ENCODE assay signal across 8 cellular contexts in genomic region chr11:46889689-46890475, GRCh38. TPM values are rescaled to one million over a fixed set of nuclear protein-coding genes. Genes with fewer than 3 reads are reported as not detected.
DNase-seq lines count a peak whose midpoint lies in the region; ATAC-seq and TF ChIP-seq lines count a peak whose summit lies in the region.

No MANE protein-coding gene starts in this region.

- no peak for TF ChIP-seq EP300 in stomach (IDR thresholded peaks at IDR 0.05)

- H3K36me3 Mint-ChIP-seq in neural progenitor cell: peaks cover 37% of the 10 kb centered on the region

- H3K4me2 ChIP-seq in PC-3 (ENCODE audit: low read length) (no peak overlapping the region), neural progenitor cell (no peak overlapping the region)

- CTCF ChIA-PET in PC-3 (lab: Charles Lee): interaction anchor here (0.6 kb wide), 1 partner anchor 263 kb away, joined by 3 read pairs; no protein-coding TSS in a partner anchor

- H3K4me3 ChIP-seq in PC-3 (ENCODE audit: low read length) (no peak overlapping the region), fibroblast of mammary gland (ENCODE audit: control insufficient read depth, low read depth, low read length) (no peak overlapping the region), neural progenitor cell (no peak overlapping the region), stomach (no peak overlapping the region)

- H2AFZ ChIP-seq in PC-3 (ENCODE audit: low read length) (no peak overlapping the region), neural progenitor cell (replicated peaks) (no peak overlapping the region)

- no peaks in the 10 kb centered on the region for H3K27me3 ChIP-seq in PC-3 (ENCODE audit: low read length)
- no peaks in the 10 kb centered on the region for H3K27me3 ChIP-seq in neural progenitor cell
- H3K27me3 ChIP-seq in stomach: no peaks in the 10 kb centered on the region

- no peaks in the 10 kb centered on the region for H3K9me2 ChIP-seq in PC-3 (replicated peaks; ENCODE audit: low read length)

- H3F3A ChIP-seq in PC-3 (ENCODE audit: low read length, unreplicated experiment) (no peaks in the 10 kb centered on the region), neural progenitor cell (ENCODE audit: low read depth) (no peaks in the 10 kb centered on the region)

- no peak overlapping the region for H3K27ac ChIP-seq in PC-3 (ENCODE audit: low read length)
- H3K27ac ChIP-seq in neural progenitor cell: no peak overlapping the region
- no peak overlapping the region for H3K27ac ChIP-seq in stomach

- H3K4me1 Mint-ChIP-seq in neural progenitor cell: peaks cover 4% of the 10 kb centered on the region

- no peak overlapping the region for H3K27ac Mint-ChIP-seq in neural progenitor cell

- H3K36me3 ChIP-seq in PC-3 (ENCODE audit: low read depth, low read length): no peaks in the 10 kb centered on the region
- no peaks in the 10 kb centered on the region for H3K36me3 ChIP-seq in neural progenitor cell
- H3K36me3 ChIP-seq in stomach: peaks cover 0 to 72% (median 47%) of the 10 kb centered on the region in 4 donors

- H3K4me3 Mint-ChIP-seq in neural progenitor cell: no peak overlapping the region

- ATAC-seq in PC-3: peak; percentile 83
- no peak for ATAC-seq in HG03196 (IDR thresholded peaks at IDR 0.05; ENCODE audit: unreplicated experiment)

- H3K9ac ChIP-seq in PC-3 (ENCODE audit: low read length): no peak overlapping the region
- no peak overlapping the region for H3K9ac ChIP-seq in neural progenitor cell

- H3K4me1 ChIP-seq in PC-3 (ENCODE audit: insufficient read depth, low read length) (no peaks in the 10 kb centered on the region), neural progenitor cell (no peaks in the 10 kb centered on the region), stomach (peaks cover 0 to 3% (median 1%) of the 10 kb centered on the region in 4 donors)

- H4K20me1 ChIP-seq in PC-3 (ENCODE audit: low read length) (no peaks in the 10 kb centered on the region), neural progenitor cell (ENCODE audit: low read depth) (no peaks in the 10 kb centered on the region)

- intact Hi-C loops in PC-3 (cut with micrococcal nuclease) (loop anchor here (1.0 kb wide), 3 partner anchors 263 to 465 kb away; no protein-coding TSS in a partner anchor), stomach (cut with DNase I; ENCODE audit: low total_unique reads) (loop anchor here (2.0 kb wide), 1 partner anchor 265 kb away; no protein-coding TSS in a partner anchor)

- no peaks in the 10 kb centered on the region for H3K9me3 ChIP-seq in PC-3 (ENCODE audit: low read length)
- H3K9me3 ChIP-seq in neural progenitor cell (ENCODE audit: low read depth): no peaks in the 10 kb centered on the region
- H3K9me3 ChIP-seq in stomach: no peaks in the 10 kb centered on the region

- no peaks in the 10 kb centered on the region for H3K79me2 ChIP-seq in PC-3 (ENCODE audit: low read length)
- no peaks in the 10 kb centered on the region for H3K79me2 ChIP-seq in neural progenitor cell (ENCODE audit: low read depth)

- POLR2A ChIA-PET in PC-3 (lab: Charles Lee; ENCODE audit: unreplicated experiment): no interaction called here

- TF ChIP-seq POLR2A in stomach (IDR thresholded peaks at IDR 0.05): no peak

- H3K27me3 Mint-ChIP-seq in neural progenitor cell (ENCODE audit: insufficient read depth, low read depth): peaks cover 2% of the 10 kb centered on the region

- 63 to 70% (median 64%) methylated on average over 22 to 23 of the region's 23 CpGs for WGBS in stomach, 5 donors

- H3K9me3 Mint-ChIP-seq in neural progenitor cell: no peaks in the 10 kb centered on the region

- no TSS peak for BruUV-seq in PC-3 (replicated peaks; lab: Mats Ljungman, UMichigan)

- DNase-seq in KG1 (lab: John Stamatoyannopoulos, UW): peak; percentile 53
- peak; percentile 83 for DNase-seq in PC-3
- peak; percentile 57 for DNase-seq in activated T-cell treated with anti-CD3 and anti-CD28 coated beads for 48 hours (ENCODE audit: low read depth)
- DNase-seq in fibroblast of mammary gland (ENCODE audit: low read depth): peak; percentile 75
- DNase-seq in neural progenitor cell (ENCODE audit: low spot score): peak; percentile 82
- DNase-seq in stomach: peak; percentile 81

- peak; percentile 85 for TF ChIP-seq CTCF in GM12801 (IDR thresholded peaks at IDR 0.05; ENCODE audit: extremely low read depth, insufficient read length)
- TF ChIP-seq CTCF in PC-3 (conservative IDR thresholded peaks at IDR 0.05; ENCODE audit: low read depth, low read length): peak; percentile 81
- TF ChIP-seq CTCF in fibroblast of mammary gland (conservative IDR thresholded peaks at IDR 0.05; ENCODE audit: control insufficient read depth, insufficient read depth, low read depth, low read length): peak; percentile 90
- TF ChIP-seq CTCF in neural progenitor cell (IDR thresholded peaks at IDR 0.05): peak; percentile 80
- peak in 5 of 7 experiments; percentile 79 to 95 (median 88) for TF ChIP-seq CTCF in stomach (IDR thresholded peaks at IDR 0.05)

RNA-seq across cellular contexts. Expression of gene LRP4, which starts 28.5 kb away (rescaled TPM):
- total RNA-seq in PC-3 (2014; rRNA removed): 0.87 and 3.1 TPM in 2 replicates
- total RNA-seq in neural progenitor cell (ENCODE audit: low replicate concordance): 9.2 and 12.0 TPM in 2 replicates
- total RNA-seq in stomach: 10 to 100 TPM in 4 of 5 donors, 1 to 10 TPM in 1; 2.0 to 29.2 (median 16.5) TPM
- polyA plus RNA-seq in stomach: 1 to 10 TPM; 2.1 to 3.1 (median 2.9) TPM

RNA-seq across cellular contexts. Expression of gene CKAP5, which starts 43.8 kb away (rescaled TPM):
- 86.4 and 91.1 TPM in 2 replicates for total RNA-seq in PC-3 (2014; rRNA removed)
- total RNA-seq in neural progenitor cell (ENCODE audit: low replicate concordance): 196 and 247 TPM in 2 replicates
- 100 to 1,000 TPM in 2 of 5 donors, 10 to 100 TPM in 3; 35.4 to 327 (median 58.9) TPM for total RNA-seq in stomach
- 1 to 10 TPM; 7.3 to 8.0 (median 7.6) TPM for polyA plus RNA-seq in stomach

RNA-seq across cellular contexts. Expression of gene CSTPP1, which starts 46.7 kb away (rescaled TPM):
- 15.2 and 21.7 TPM in 2 replicates for total RNA-seq in PC-3 (2014; rRNA removed)
- total RNA-seq in neural progenitor cell (ENCODE audit: low replicate concordance): 32.7 and 51.7 TPM in 2 replicates
- total RNA-seq in stomach: 100 to 1,000 TPM in 1 of 5 donors, 10 to 100 TPM in 4; 32.7 to 146 (median 46.6) TPM
- 10 to 100 TPM; 16.4 to 26.0 (median 20.5) TPM for polyA plus RNA-seq in stomach
